Comparison of ENCODE assay signal across 22 cellular contexts in genomic region chr3:128506721-128507120, GRCh38. TPM values are rescaled to one million over a fixed set of nuclear protein-coding genes. Genes with fewer than 3 reads are reported as not detected.
DNase-seq lines count a peak whose midpoint lies in the region; ATAC-seq and TF ChIP-seq lines count a peak whose summit lies in the region.
"Had no signal": no experiment of that assay in that cellular context is flagged by ENCODE, and none has a peak within 500 bp of the region (broad histone marks: within the 10 kb centered on the region; RNA-seq: fewer than 3 reads in every experiment).

No MANE protein-coding gene starts in this region.

- intact Hi-C loops in activated CD4-positive, alpha-beta T cell treated with anti-CD3 and anti-CD28 coated beads, Interleukin-2, amount 10 ng/mL, durations not matched to agents 24 days and 14 days (cut with micrococcal nuclease) = no loop called here

- no peak overlapping the region for H3K4me3 ChIP-seq in endodermal cell (ENCODE audit: low read length)
- H3K4me3 ChIP-seq in trophoblast cell (ENCODE audit: low read depth, low read length) = no peak overlapping the region
- no peak overlapping the region for H3K4me3 ChIP-seq in MM.1S (ENCODE audit: low read length)
- no peak overlapping the region for H3K4me3 ChIP-seq in foreskin fibroblast (ENCODE audit: low read depth in 1 of 2, low read length in 2 of 2)
- H3K4me3 ChIP-seq: A549, HAP-1 had no signal

- H3K23ac ChIP-seq in trophoblast cell (ENCODE audit: low read length) = no peak overlapping the region

- H2AK5ac ChIP-seq in trophoblast cell (ENCODE audit: low read length) = peak overlapping the region; percentile 28

- H3K4me2 ChIP-seq in trophoblast cell (ENCODE audit: low read length) = no peak overlapping the region
- H3K4me2 ChIP-seq in MM.1S (ENCODE audit: low read depth, low read length) = no peak overlapping the region
- H3K4me2 ChIP-seq: A549 had no signal

- no peaks in the 10 kb centered on the region for H3K4me1 Mint-ChIP-seq in activated CD4-positive, alpha-beta T cell treated with anti-CD3 and anti-CD28 coated beads, Interleukin-2, amount 10 ng/mL, durations not matched to agents 24 days and 14 days
- no peaks in the 10 kb centered on the region for H3K4me1 Mint-ChIP-seq in activated CD4-positive, alpha-beta T cell treated with anti-CD3 and anti-CD28 coated beads, Interleukin-2, amount 10 ng/mL, durations not matched to agents 7 days and 5 days
- no peaks in the 10 kb centered on the region for H3K4me1 Mint-ChIP-seq in endodermal cell

- H4K20me1 ChIP-seq in MM.1S (ENCODE audit: insufficient read depth, low read length) = no peaks in the 10 kb centered on the region

- no peaks in the 10 kb centered on the region for H3K9me3 Mint-ChIP-seq in activated CD4-positive, alpha-beta T cell treated with anti-CD3 and anti-CD28 coated beads, Interleukin-2, amount 10 ng/mL, durations not matched to agents 24 days and 14 days
- no peaks in the 10 kb centered on the region for H3K9me3 Mint-ChIP-seq in activated CD4-positive, alpha-beta T cell treated with anti-CD3 and anti-CD28 coated beads, Interleukin-2, amount 10 ng/mL, durations not matched to agents 7 days and 5 days
- H3K9me3 Mint-ChIP-seq in endodermal cell = no peaks in the 10 kb centered on the region
- H3K9me3 Mint-ChIP-seq: CD4-positive, alpha-beta T cell had no signal

- no peak for TF ChIP-seq CTCF in endodermal cell (conservative IDR thresholded peaks at IDR 0.05)
- no peak for TF ChIP-seq CTCF in MM.1S (IDR thresholded peaks at IDR 0.05; ENCODE audit: low read length)
- TF ChIP-seq CTCF in foreskin fibroblast (IDR thresholded peaks at IDR 0.05; ENCODE audit: low read depth, low read length) = no peak

- POLR2A ChIA-PET in activated CD4-positive, alpha-beta T cell treated with anti-CD3 and anti-CD28 coated beads, Interleukin-2, amount 10 ng/mL, durations not matched to agents 7 days and 5 days (lab: Charles Lee) = no interaction called here

- no peaks in the 10 kb centered on the region for H3K4me1 ChIP-seq in endodermal cell (ENCODE audit: control insufficient read depth, insufficient read depth, low read length)
- H3K4me1 ChIP-seq in trophoblast cell (ENCODE audit: control insufficient read depth in 1 of 2, insufficient read depth in 2 of 2, low read length in 2 of 2) = peaks cover 10 to 17% of the 10 kb centered on the region in 2 experiments
- H3K4me1 ChIP-seq in MM.1S (ENCODE audit: low read length) = no peaks in the 10 kb centered on the region
- H3K4me1 ChIP-seq: A549, HAP-1 had no signal

- no peaks in the 10 kb centered on the region for H3K79me2 ChIP-seq in trophoblast cell (ENCODE audit: control insufficient read depth, insufficient read depth, low read length, poor library complexity)
- no peaks in the 10 kb centered on the region for H3K79me2 ChIP-seq in MM.1S (ENCODE audit: low read length)

- H3K9me2 ChIP-seq in MM.1S (replicated peaks; ENCODE audit: insufficient read depth, low read length) = no peaks in the 10 kb centered on the region

- H3K27ac ChIP-seq in endodermal cell (ENCODE audit: low read depth, low read length) (no peak overlapping the region), trophoblast cell (ENCODE audit: low read depth, low read length) (no peak overlapping the region), MM.1S (ENCODE audit: low read length) (no peak overlapping the region)
- H3K27ac ChIP-seq: 22Rv1, A549, C4-2B had no signal

- H3K14ac ChIP-seq in trophoblast cell (ENCODE audit: low read length) = no peak overlapping the region

- 83 to 92% methylated on average over 2 of the region's 2 CpGs for WGBS in endodermal cell (ENCODE audit: insufficient coverage in 1 of 2, insufficient read length in 1 of 2), 2 experiments
- WGBS in trophoblast cell (ENCODE audit: extremely low coverage, insufficient coverage, insufficient read length) = no CpG with 5 or more reads among the region's 2 CpGs

- no peak overlapping the region for H4K12ac ChIP-seq in trophoblast cell (ENCODE audit: low read depth, low read length)

- no peak overlapping the region for H4K91ac ChIP-seq in trophoblast cell (ENCODE audit: low read depth, low read length)

- H2AFZ ChIP-seq in trophoblast cell (ENCODE audit: insufficient read depth, low read length, poor library complexity) (no peak overlapping the region), MM.1S (ENCODE audit: low read length) (no peak overlapping the region)

- H3K4me3 Mint-ChIP-seq in activated CD4-positive, alpha-beta T cell treated with anti-CD3 and anti-CD28 coated beads, Interleukin-2, amount 10 ng/mL, durations not matched to agents 24 days and 14 days = no peak overlapping the region
- H3K4me3 Mint-ChIP-seq in activated CD4-positive, alpha-beta T cell treated with anti-CD3 and anti-CD28 coated beads, Interleukin-2, amount 10 ng/mL, durations not matched to agents 7 days and 5 days = no peak overlapping the region
- H3K4me3 Mint-ChIP-seq in endodermal cell = no peak overlapping the region
- H3K4me3 Mint-ChIP-seq: CD4-positive, alpha-beta T cell had no signal

- H3K9ac ChIP-seq in endodermal cell (ENCODE audit: extremely low read depth, low read length, poor library complexity, severe bottlenecking) (no peak overlapping the region), trophoblast cell (ENCODE audit: low read length) (no peak overlapping the region), MM.1S (ENCODE audit: low read length) (no peak overlapping the region)

- H3K27me3 ChIP-seq in endodermal cell (ENCODE audit: control insufficient read depth, insufficient read depth, low read length, poor library complexity, severe bottlenecking) = peaks cover 14% of the 10 kb centered on the region
- H3K27me3 ChIP-seq in trophoblast cell (ENCODE audit: insufficient read depth, low read length) = no peaks in the 10 kb centered on the region
- peaks cover 7% of the 10 kb centered on the region for H3K27me3 ChIP-seq in MM.1S (replicated peaks; ENCODE audit: insufficient read depth, low read length)

- H2BK120ac ChIP-seq in trophoblast cell (ENCODE audit: insufficient read depth, low read length, poor library complexity) = no peak overlapping the region

- H3K9me3 ChIP-seq in endodermal cell (ENCODE audit: control insufficient read depth, low read length) (no peaks in the 10 kb centered on the region), trophoblast cell (ENCODE audit: insufficient read depth, low read depth, low read length) (peaks cover 2% of the 10 kb centered on the region), MM.1S (replicated peaks; ENCODE audit: insufficient read depth, low read length) (no peaks in the 10 kb centered on the region)
- H3K9me3 ChIP-seq: A549, Caco-2 had no signal

- H3K18ac ChIP-seq in trophoblast cell (ENCODE audit: low read length) = no peak overlapping the region

- H3K36me3 Mint-ChIP-seq in activated CD4-positive, alpha-beta T cell treated with anti-CD3 and anti-CD28 coated beads, Interleukin-2, amount 10 ng/mL, durations not matched to agents 24 days and 14 days (ENCODE audit: low read depth) = no peaks in the 10 kb centered on the region
- H3K36me3 Mint-ChIP-seq in activated CD4-positive, alpha-beta T cell treated with anti-CD3 and anti-CD28 coated beads, Interleukin-2, amount 10 ng/mL, durations not matched to agents 7 days and 5 days (ENCODE audit: low read depth) = no peaks in the 10 kb centered on the region
- no peaks in the 10 kb centered on the region for H3K36me3 Mint-ChIP-seq in endodermal cell (ENCODE audit: low read depth)

- peaks cover 15% of the 10 kb centered on the region for H3K27me3 Mint-ChIP-seq in activated CD4-positive, alpha-beta T cell treated with anti-CD3 and anti-CD28 coated beads, Interleukin-2, amount 10 ng/mL, durations not matched to agents 24 days and 14 days
- H3K27me3 Mint-ChIP-seq in activated CD4-positive, alpha-beta T cell treated with anti-CD3 and anti-CD28 coated beads, Interleukin-2, amount 10 ng/mL, durations not matched to agents 7 days and 5 days = peaks cover 12% of the 10 kb centered on the region
- peaks cover 26% of the 10 kb centered on the region for H3K27me3 Mint-ChIP-seq in endodermal cell (ENCODE audit: insufficient read depth)

- CTCF ChIA-PET in activated CD4-positive, alpha-beta T cell treated with anti-CD3 and anti-CD28 coated beads, Interleukin-2, amount 10 ng/mL, durations not matched to agents 7 days and 5 days (lab: Charles Lee) = interaction anchor here (0.8 to 1.5 kb wide), 3 partner anchors 17 to 107 kb away, joined by 3 to 4 read pairs (median 3); no protein-coding TSS in a partner anchor

- peak overlapping the region; percentile 11 for H2BK12ac ChIP-seq in trophoblast cell (ENCODE audit: low read length)

- no peaks in the 10 kb centered on the region for H3F3A ChIP-seq in MM.1S (ENCODE audit: insufficient read depth, low read length)

- peaks cover 23% of the 10 kb centered on the region for H3K79me1 ChIP-seq in trophoblast cell (ENCODE audit: low read length)

- H3K4ac ChIP-seq in trophoblast cell (ENCODE audit: low read depth, low read length) = no peak overlapping the region

- no peak overlapping the region for H2BK5ac ChIP-seq in trophoblast cell (ENCODE audit: low read depth, low read length, poor library complexity)

- H4K8ac ChIP-seq in trophoblast cell (ENCODE audit: low read depth, low read length) = no peak overlapping the region

- ATAC-seq in HG03442 (IDR thresholded peaks at IDR 0.05; ENCODE audit: unreplicated experiment) = no peak
- ATAC-seq: A549 had no signal

- peak; percentile 46 for DNase-seq in activated CD4-positive, alpha-beta T cell treated with anti-CD3 and anti-CD28 coated beads, Interleukin-2, amount 10 ng/mL, durations not matched to agents 24 days and 14 days
- DNase-seq in activated CD4-positive, alpha-beta T cell treated with anti-CD3 and anti-CD28 coated beads, Interleukin-2, amount 10 ng/mL, durations not matched to agents 7 days and 5 days = no peak
- DNase-seq in NCI-H2196 (lab: John Stamatoyannopoulos, UW; ENCODE audit: unreplicated experiment) = peak; percentile 61
- DNase-seq in endodermal cell = peak; percentile 38
- peak; percentile 65 to 71 for DNase-seq in trophoblast cell
- no peak for DNase-seq in MM.1S
- DNase-seq in foreskin fibroblast = no peak
- DNase-seq: AML-193; Caco-2; CD4-positive, alpha-beta T cell; DMS153; DMS79; GDM1; GOT3 had no signal

- no peak overlapping the region for H3K27ac Mint-ChIP-seq in activated CD4-positive, alpha-beta T cell treated with anti-CD3 and anti-CD28 coated beads, Interleukin-2, amount 10 ng/mL, durations not matched to agents 24 days and 14 days
- H3K27ac Mint-ChIP-seq in activated CD4-positive, alpha-beta T cell treated with anti-CD3 and anti-CD28 coated beads, Interleukin-2, amount 10 ng/mL, durations not matched to agents 7 days and 5 days = no peak overlapping the region
- no peak overlapping the region for H3K27ac Mint-ChIP-seq in endodermal cell
- H3K27ac Mint-ChIP-seq: CD4-positive, alpha-beta T cell had no signal

- no peaks in the 10 kb centered on the region for H3K36me3 ChIP-seq in endodermal cell (ENCODE audit: control insufficient read depth, insufficient read depth, low read length)
- H3K36me3 ChIP-seq in trophoblast cell (ENCODE audit: control insufficient read depth in 1 of 2, insufficient read depth in 2 of 2, low read length in 2 of 2) = peaks cover 5 to 9% of the 10 kb centered on the region in 2 experiments
- no peaks in the 10 kb centered on the region for H3K36me3 ChIP-seq in MM.1S (replicated peaks; ENCODE audit: insufficient read depth, low read length)
- H3K36me3 ChIP-seq: HAP-1 had no signal

RNA-seq across cellular contexts. Expression of gene GATA2, which starts 13.7 kb away (rescaled TPM):
- not detected in 2 replicates for total RNA-seq in activated CD4-positive, alpha-beta T cell treated with anti-CD3 and anti-CD28 coated beads, Interleukin-2, amount 10 ng/mL, durations not matched to agents 24 days and 14 days
- total RNA-seq in activated CD4-positive, alpha-beta T cell treated with anti-CD3 and anti-CD28 coated beads, Interleukin-2, amount 10 ng/mL, durations not matched to agents 7 days and 5 days = not detected
- 1 to 10 TPM; 1.2 to 1.6 TPM for total RNA-seq in endodermal cell
- 4.4 TPM for polyA plus RNA-seq in endodermal cell (2013, experiment 1 of 2)
- polyA plus RNA-seq in endodermal cell (2013, experiment 2 of 2) = 3.9 TPM
- 467 and 505 TPM in 2 replicates for polyA plus RNA-seq in trophoblast cell (2013)

RNA-seq across cellular contexts. Expression of gene DNAJB8, which starts 40.0 kb away (rescaled TPM):
- total RNA-seq in activated CD4-positive, alpha-beta T cell treated with anti-CD3 and anti-CD28 coated beads, Interleukin-2, amount 10 ng/mL, durations not matched to agents 24 days and 14 days = not detected in 2 replicates
- total RNA-seq in activated CD4-positive, alpha-beta T cell treated with anti-CD3 and anti-CD28 coated beads, Interleukin-2, amount 10 ng/mL, durations not matched to agents 7 days and 5 days = not detected
- total RNA-seq in endodermal cell = not detected
- not detected for polyA plus RNA-seq in endodermal cell (2013, experiment 1 of 2)
- polyA plus RNA-seq in endodermal cell (2013, experiment 2 of 2) = not detected
- not detected in 2 replicates for polyA plus RNA-seq in trophoblast cell (2013)
- total RNA-seq: Caco-2; CD4-positive, alpha-beta T cell; Daoy; HT-29 had no signal
- polyA plus RNA-seq: A549, BJ had no signal

Comparison
In these comparisons a context has a peak if more than half of its experiments do, and no peak if none do; other contexts are left out.
1. DNase-seq: peak in activated CD4-positive, alpha-beta T cell treated with anti-CD3 and anti-CD28 coated beads, Interleukin-2, amount 10 ng/mL, durations not matched to agents 24 days and 14 days (single experiment), NCI-H2196 (single experiment), endodermal cell (single experiment) and trophoblast cell (2 of 2); none in activated CD4-positive, alpha-beta T cell treated with anti-CD3 and anti-CD28 coated beads, Interleukin-2, amount 10 ng/mL, durations not matched to agents 7 days and 5 days (single experiment), MM.1S (single experiment) and foreskin fibroblast (0 of 2).